Comparison of ENCODE assay signal across 8 cellular contexts in genomic region chr3:152471814-152472605, GRCh38.
DNase-seq lines count a peak whose midpoint lies in the region; ATAC-seq and TF ChIP-seq lines count a peak whose summit lies in the region.

No MANE protein-coding gene starts in this region.

- no peaks in the 10 kb centered on the region for H3K36me3 ChIP-seq in CD8-positive, alpha-beta T cell (ENCODE audit: insufficient read depth, low read length)
- no peaks in the 10 kb centered on the region for H3K36me3 ChIP-seq in Panc1 (ENCODE audit: control insufficient read depth, insufficient read depth, low read length)
- peaks cover 0 to under 1% (median 0%) of the 10 kb centered on the region in 3 donors for H3K36me3 ChIP-seq in tibial artery

- peak overlapping the region; percentile 11 for H3K27ac ChIP-seq in CD8-positive, alpha-beta T cell (ENCODE audit: low read depth, low read length)
- H3K27ac ChIP-seq in Panc1 (ENCODE audit: low read length): no peak overlapping the region
- peak overlapping the region; percentile 39 to 72 for H3K27ac ChIP-seq in tibial artery

- peak; percentile 90 for ATAC-seq in CD8-positive, alpha-beta T cell
- ATAC-seq in GM19328 (IDR thresholded peaks at IDR 0.05; ENCODE audit: unreplicated experiment) (peak; percentile 43), HG03558 (IDR thresholded peaks at IDR 0.05; ENCODE audit: extremely low read depth, unreplicated experiment) (peak; percentile 53), Panc1 (peak; percentile 92), omental fat pad (ENCODE audit: low FRiP score) (peak; percentile 63)

- peaks cover 4% of the 10 kb centered on the region for H3K36me3 Mint-ChIP-seq in CD8-positive, alpha-beta T cell
- peaks cover under 1% of the 10 kb centered on the region for H3K36me3 Mint-ChIP-seq in activated T-helper 1 cell treated with anti-CD3 and anti-CD28 coated beads, Interleukin-12 subunit alpha, Interleukin-12 subunit beta, Interleukin-2, Interleukin-4 antibody, amounts not matched to agents 30 ng/mL and 10 ng/mL and 1 ng/mL, durations not matched to agents 14 hours and 24 hours and 36 hours (ENCODE audit: low read depth)

- H3K9me3 Mint-ChIP-seq in CD8-positive, alpha-beta T cell: no peaks in the 10 kb centered on the region
- H3K9me3 Mint-ChIP-seq in activated T-helper 1 cell treated with anti-CD3 and anti-CD28 coated beads, Interleukin-12 subunit alpha, Interleukin-12 subunit beta, Interleukin-2, Interleukin-4 antibody, amounts not matched to agents 30 ng/mL and 10 ng/mL and 1 ng/mL, durations not matched to agents 14 hours and 24 hours and 36 hours: no peaks in the 10 kb centered on the region

- in situ Hi-C loops in Panc1 (cut with HindIII; ENCODE audit: low pct_unique_long_range_greater_than_20kb, low sequenced_read_pairs): no loop called here

- peaks cover 12% of the 10 kb centered on the region for H3K4me1 ChIP-seq in CD8-positive, alpha-beta T cell (ENCODE audit: insufficient read depth, low read length)
- H3K4me1 ChIP-seq in Panc1 (ENCODE audit: control insufficient read depth, insufficient read depth, low read length) (no peaks in the 10 kb centered on the region), tibial artery (peaks cover 0 to 18% (median 7%) of the 10 kb centered on the region in 4 donors)

- H3K9me3 ChIP-seq in CD8-positive, alpha-beta T cell (ENCODE audit: low read length): no peaks in the 10 kb centered on the region
- H3K9me3 ChIP-seq in Panc1 (ENCODE audit: control insufficient read depth, insufficient read depth, low read depth, low read length) (no peaks in the 10 kb centered on the region), tibial artery (peaks cover 0 to 11% (median 0%) of the 10 kb centered on the region in 3 donors)

- peak; percentile 48 to 75 (median 69) for DNase-seq in CD8-positive, alpha-beta T cell
- DNase-seq in Panc1 (ENCODE audit: low read depth, low spot score): peak; percentile 52
- DNase-seq in activated T-helper 1 cell treated with anti-CD3 and anti-CD28 coated beads, Interleukin-12 subunit alpha, Interleukin-12 subunit beta, Interleukin-2, Interleukin-4 antibody, amounts not matched to agents 30 ng/mL and 10 ng/mL and 1 ng/mL, durations not matched to agents 14 hours and 24 hours and 36 hours (ENCODE audit: low spot score): peak; percentile 41
- DNase-seq in fibroblast of the conjunctiva (ENCODE audit: low read depth): peak; percentile 40
- peak; percentile 57 for DNase-seq in omental fat pad (ENCODE audit: low spot score)
- DNase-seq in tibial artery: peak; percentile 80 to 81

- peak overlapping the region; percentile 40 for H3K4me3 ChIP-seq in CD8-positive, alpha-beta T cell (ENCODE audit: low read depth, low read length)
- H3K4me3 ChIP-seq in Panc1 (ENCODE audit: low read depth in 2 of 2, low read length in 2 of 2) (peak overlapping the region in 1 of 2 experiments; percentile 19; a peak in 2 of 4 replicates), tibial artery (peak overlapping the region; percentile 29 to 34)

- H3K27me3 Mint-ChIP-seq in CD8-positive, alpha-beta T cell (ENCODE audit: low read depth): no peaks in the 10 kb centered on the region
- peaks cover 7% of the 10 kb centered on the region for H3K27me3 Mint-ChIP-seq in activated T-helper 1 cell treated with anti-CD3 and anti-CD28 coated beads, Interleukin-12 subunit alpha, Interleukin-12 subunit beta, Interleukin-2, Interleukin-4 antibody, amounts not matched to agents 30 ng/mL and 10 ng/mL and 1 ng/mL, durations not matched to agents 14 hours and 24 hours and 36 hours (ENCODE audit: insufficient read depth)

- TF ChIP-seq CTCF in CD8-positive, alpha-beta T cell (IDR thresholded peaks at IDR 0.05): peak; percentile 84
- TF ChIP-seq CTCF in Panc1 (IDR thresholded peaks at IDR 0.05): peak; percentile 86
- peak in 1 of 3 donors; percentile 39 for TF ChIP-seq CTCF in omental fat pad (IDR thresholded peaks at IDR 0.05)
- peak; percentile 74 to 79 for TF ChIP-seq CTCF in tibial artery (IDR thresholded peaks at IDR 0.05)

- POLR2A ChIA-PET in CD8-positive, alpha-beta T cell (lab: Charles Lee): interaction anchor here (0.9 to 1.4 kb wide), 4 partner anchors 11 to 84 kb away, joined by 3 read pairs; no protein-coding TSS in a partner anchor
- POLR2A ChIA-PET in Panc1 (lab: Charles Lee): no interaction called here

- CTCF ChIA-PET in CD8-positive, alpha-beta T cell (lab: Charles Lee): interaction anchor here (0.7 to 2.3 kb wide), 23 partner anchors 10 to 400 kb away, joined by 3 to 16 read pairs (median 4); no protein-coding TSS in a partner anchor
- CTCF ChIA-PET in Panc1 (lab: Charles Lee): interaction anchor here (0.6 to 1.0 kb wide), 3 partner anchors 157 to 1015 kb away, joined by 3 to 6 read pairs (median 3); no protein-coding TSS in a partner anchor

- peak overlapping the region; percentile 94 for H3K27ac Mint-ChIP-seq in CD8-positive, alpha-beta T cell
- peak overlapping the region; percentile 10 for H3K27ac Mint-ChIP-seq in activated T-helper 1 cell treated with anti-CD3 and anti-CD28 coated beads, Interleukin-12 subunit alpha, Interleukin-12 subunit beta, Interleukin-2, Interleukin-4 antibody, amounts not matched to agents 30 ng/mL and 10 ng/mL and 1 ng/mL, durations not matched to agents 14 hours and 24 hours and 36 hours

- H3K4me1 Mint-ChIP-seq in CD8-positive, alpha-beta T cell (ENCODE audit: low read depth): peaks cover 15% of the 10 kb centered on the region
- H3K4me1 Mint-ChIP-seq in activated T-helper 1 cell treated with anti-CD3 and anti-CD28 coated beads, Interleukin-12 subunit alpha, Interleukin-12 subunit beta, Interleukin-2, Interleukin-4 antibody, amounts not matched to agents 30 ng/mL and 10 ng/mL and 1 ng/mL, durations not matched to agents 14 hours and 24 hours and 36 hours (ENCODE audit: low read depth): peaks cover 10% of the 10 kb centered on the region

- intact Hi-C loops in CD8-positive, alpha-beta T cell (cut with DNase I, micrococcal nuclease): loop anchor here (1.0 to 5.0 kb wide), 4 partner anchors 50 to 400 kb away; no protein-coding TSS in a partner anchor
- intact Hi-C loops in Panc1 (cut with micrococcal nuclease; ENCODE audit: unreplicated experiment) (loop anchor here (5.0 kb wide), 1 partner anchor 50 kb away; no protein-coding TSS in a partner anchor), tibial artery (cut with DNase I; ENCODE audit: low total_unique reads) (loop anchor here (5.0 to 10.0 kb wide), 2 partner anchors 53 to 400 kb away; no protein-coding TSS in a partner anchor)
- intact Hi-C loops in activated T-helper 1 cell treated with anti-CD3 and anti-CD28 coated beads, Interleukin-12 subunit alpha, Interleukin-12 subunit beta, Interleukin-2, Interleukin-4 antibody, amounts not matched to agents 30 ng/mL and 10 ng/mL and 1 ng/mL, durations not matched to agents 14 hours and 24 hours and 36 hours (cut with micrococcal nuclease): loop anchor here (1.0 to 5.0 kb wide), 5 partner anchors 35 to 445 kb away; no protein-coding TSS in a partner anchor

- peak overlapping the region; percentile 77 for H3K4me3 Mint-ChIP-seq in CD8-positive, alpha-beta T cell
- H3K4me3 Mint-ChIP-seq in activated T-helper 1 cell treated with anti-CD3 and anti-CD28 coated beads, Interleukin-12 subunit alpha, Interleukin-12 subunit beta, Interleukin-2, Interleukin-4 antibody, amounts not matched to agents 30 ng/mL and 10 ng/mL and 1 ng/mL, durations not matched to agents 14 hours and 24 hours and 36 hours: peak overlapping the region; percentile 1

- BruUV-seq in Panc1 (replicated peaks; lab: Mats Ljungman, UMichigan): no TSS peak

- no peaks in the 10 kb centered on the region for H3K27me3 ChIP-seq in CD8-positive, alpha-beta T cell (ENCODE audit: insufficient read depth, low read length)
- no peaks in the 10 kb centered on the region for H3K27me3 ChIP-seq in Panc1 (ENCODE audit: control insufficient read depth, insufficient read depth, low read length)
- no peaks in the 10 kb centered on the region for H3K27me3 ChIP-seq in tibial artery
